8 cellular contexts compared by ENCODE assay signal in genomic region chr17:6555331-6556120, GRCh38. TPM values are rescaled to one million over a fixed set of nuclear protein-coding genes. Genes with fewer than 3 reads are reported as not detected.
DNase-seq lines count a peak whose midpoint lies in the region; ATAC-seq, FAIRE-seq and TF ChIP-seq lines count a peak whose summit lies in the region.

No MANE protein-coding gene starts in this region.

- DNase-seq in stimulated activated CD4-positive, alpha-beta T cell treated with anti-CD3 and anti-CD28 coated beads, Interleukin-15, amount 100 ng/mL, for 24 hours = peak; percentile 27
- DNase-seq in stimulated activated CD4-positive, alpha-beta T cell treated with anti-CD3 and anti-CD28 coated beads, Interleukin-2, amount 100 ng/mL, for 48 hours = no peak
- DNase-seq in astrocyte (ENCODE audit: low read depth) (peak; percentile 49), frontal cortex (ENCODE audit: low spot score in 2 of 2) (no peak), GM19239 (ENCODE audit: insufficient read length, low spot score) (no peak)

- peaks cover 60% of the 10 kb centered on the region for H3K27me3 Mint-ChIP-seq in astrocyte (ENCODE audit: low read depth, unreplicated experiment)

- H4K20me1 ChIP-seq in astrocyte (ENCODE audit: insufficient read depth, low read length) = peaks cover 19% of the 10 kb centered on the region

- ATAC-seq in GM19023 (IDR thresholded peaks at IDR 0.05; ENCODE audit: unreplicated experiment) = no peak

- H2AFZ ChIP-seq in astrocyte (ENCODE audit: low read depth, low read length) = peak overlapping the region; percentile 50

- H3K9ac ChIP-seq in astrocyte (ENCODE audit: low read length) (peak overlapping the region; percentile 40), iPS-20b (ENCODE audit: low read depth, low read length) (no peak overlapping the region)

- peaks cover 6% of the 10 kb centered on the region for H3K4me1 Mint-ChIP-seq in astrocyte (ENCODE audit: low read depth, unreplicated experiment)

- H3K27ac ChIP-seq in astrocyte (ENCODE audit: low read depth, low read length) (no peak overlapping the region), iPS-20b (ENCODE audit: low read length) (no peak overlapping the region), skin epidermis (peak overlapping the region in 20 of 21 experiments; percentile 20 to 90 (median 79))

- H3K27ac Mint-ChIP-seq in astrocyte (ENCODE audit: unreplicated experiment) = no peak overlapping the region

- H3K4me1 ChIP-seq in astrocyte (ENCODE audit: insufficient read depth, low read length) = peaks cover 12% of the 10 kb centered on the region
- H3K4me1 ChIP-seq in iPS-20b (ENCODE audit: insufficient read depth, low read length) = peaks cover 7% of the 10 kb centered on the region; the same call in 1 of the 2 replicates

- H3K4me3 Mint-ChIP-seq in astrocyte (ENCODE audit: unreplicated experiment) = peak overlapping the region; percentile 69

- peaks cover 30% of the 10 kb centered on the region for H3K27me3 ChIP-seq in astrocyte (ENCODE audit: insufficient read depth, low read length)
- H3K27me3 ChIP-seq in iPS-20b (ENCODE audit: insufficient read depth, low read length) = peaks cover 73% of the 10 kb centered on the region

- peak overlapping the region; percentile 87 for H3K4me2 ChIP-seq in astrocyte (ENCODE audit: low read length)

- no peak for TF ChIP-seq CTCF in astrocyte (IDR thresholded peaks at IDR 0.05; ENCODE audit: insufficient read depth, low read depth, low read length)

- no peaks in the 10 kb centered on the region for H3K9me3 ChIP-seq in astrocyte (ENCODE audit: insufficient read depth, low read depth, low read length)
- H3K9me3 ChIP-seq in iPS-20b (ENCODE audit: insufficient read depth, low read depth, low read length) = no peaks in the 10 kb centered on the region

- no peaks in the 10 kb centered on the region for H3K36me3 ChIP-seq in astrocyte (ENCODE audit: insufficient read depth, low read length)
- no peaks in the 10 kb centered on the region for H3K36me3 ChIP-seq in iPS-20b (ENCODE audit: insufficient read depth, low read depth, low read length)

- H3K36me3 Mint-ChIP-seq in astrocyte (ENCODE audit: low read depth, unreplicated experiment) = peaks cover 4% of the 10 kb centered on the region

- H3K4me3 ChIP-seq in astrocyte (ENCODE audit: insufficient read depth, low read depth, low read length) (peak overlapping the region; percentile 44), iPS-20b (ENCODE audit: low read length) (peak overlapping the region; percentile 73), skin epidermis (peak overlapping the region; percentile 39 to 63 (median 53))

- H3K79me2 ChIP-seq in astrocyte (ENCODE audit: insufficient read depth, low read length) = no peaks in the 10 kb centered on the region

- FAIRE-seq in astrocyte (lab: Jason Lieb, UNC) (no peak), frontal cortex (lab: Jason Lieb, UNC) (no peak), GM19239 (lab: Jason Lieb, UNC) (no peak)

- no peaks in the 10 kb centered on the region for H3K9me3 Mint-ChIP-seq in astrocyte (ENCODE audit: unreplicated experiment)

RNA-seq across cellular contexts. Expression of gene PITPNM3, which starts 0.8 kb away (rescaled TPM):
- total RNA-seq in astrocyte = 1.0 and 1.3 TPM in 2 replicates
- total RNA-seq in frontal cortex = 10.6 TPM

Comparison
In these comparisons a context has a peak if more than half of its experiments do, and no peak if none do; other contexts are left out.
1. DNase-seq: peak in stimulated activated CD4-positive, alpha-beta T cell treated with anti-CD3 and anti-CD28 coated beads, Interleukin-15, amount 100 ng/mL, for 24 hours (single experiment) and astrocyte (single experiment); none in stimulated activated CD4-positive, alpha-beta T cell treated with anti-CD3 and anti-CD28 coated beads, Interleukin-2, amount 100 ng/mL, for 48 hours (0 of 2), frontal cortex (0 of 2) and GM19239 (single experiment).
2. H3K27ac ChIP-seq: peak in skin epidermis (20 of 21); none in astrocyte (single experiment) and iPS-20b (single experiment).
3. Peak in every context shown above with its lines, with median percentiles within 50 percentile points of each other: H3K4me3 ChIP-seq.